Comparison of ENCODE assay signal across 1 cellular context in genomic region chr16:20760346-20760745, GRCh38.
TF ChIP-seq lines count a peak whose summit lies in the region.

No MANE protein-coding gene starts in this region.

TF ChIP-seq in K562, 482 proteins besides CTCF, POLR2A, EP300 and RAD21 (continued from another document and continues in another):
- no peak for TF ChIP-seq JUND (IDR thresholded peaks at IDR 0.05; ENCODE audit: borderline replicate concordance, low read depth, low read length)
- peak; percentile 37; the same call in 1 of the 3 replicates for TF ChIP-seq JUND (tag; IDR thresholded peaks at IDR 0.05; ENCODE audit: borderline replicate concordance, low read depth, low read length)
- no peak for TF ChIP-seq RBFOX2 (IDR thresholded peaks at IDR 0.05; ENCODE audit: low read depth, low read length)
- TF ChIP-seq, protein P1, sequence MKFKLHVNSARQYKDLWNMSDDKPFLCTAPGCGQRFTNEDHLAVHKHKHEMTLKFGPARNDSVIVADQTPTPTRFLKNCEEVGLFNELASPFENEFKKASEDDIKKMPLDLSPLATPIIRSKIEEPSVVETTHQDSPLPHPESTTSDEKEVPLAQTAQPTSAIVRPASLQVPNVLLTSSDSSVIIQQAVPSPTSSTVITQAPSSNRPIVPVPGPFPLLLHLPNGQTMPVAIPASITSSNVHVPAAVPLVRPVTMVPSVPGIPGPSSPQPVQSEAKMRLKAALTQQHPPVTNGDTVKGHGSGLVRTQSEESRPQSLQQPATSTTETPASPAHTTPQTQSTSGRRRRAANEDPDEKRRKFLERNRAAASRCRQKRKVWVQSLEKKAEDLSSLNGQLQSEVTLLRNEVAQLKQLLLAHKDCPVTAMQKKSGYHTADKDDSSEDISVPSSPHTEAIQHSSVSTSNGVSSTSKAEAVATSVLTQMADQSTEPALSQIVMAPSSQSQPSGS (CRISPR knock-in tag; IDR thresholded peaks at IDR 0.05) = no peak
- no peak for TF ChIP-seq ATF7 (IDR thresholded peaks at IDR 0.05)
- TF ChIP-seq CC2D1A (IDR thresholded peaks at IDR 0.05) = no peak
- TF ChIP-seq POLR2B (IDR thresholded peaks at IDR 0.05; ENCODE audit: low read depth, partially characterized antibody) = no peak
- TF ChIP-seq ZFP1 (CRISPR knock-in tag; IDR thresholded peaks at IDR 0.05) = no peak
- no peak for TF ChIP-seq POU5F1 (IDR thresholded peaks at IDR 0.05; ENCODE audit: borderline replicate concordance, low read depth, low read length, partially characterized antibody)
- no peak for TF ChIP-seq ZNF263 (CRISPR knock-in tag; IDR thresholded peaks at IDR 0.05; ENCODE audit: borderline replicate concordance)
- TF ChIP-seq, protein P2, sequence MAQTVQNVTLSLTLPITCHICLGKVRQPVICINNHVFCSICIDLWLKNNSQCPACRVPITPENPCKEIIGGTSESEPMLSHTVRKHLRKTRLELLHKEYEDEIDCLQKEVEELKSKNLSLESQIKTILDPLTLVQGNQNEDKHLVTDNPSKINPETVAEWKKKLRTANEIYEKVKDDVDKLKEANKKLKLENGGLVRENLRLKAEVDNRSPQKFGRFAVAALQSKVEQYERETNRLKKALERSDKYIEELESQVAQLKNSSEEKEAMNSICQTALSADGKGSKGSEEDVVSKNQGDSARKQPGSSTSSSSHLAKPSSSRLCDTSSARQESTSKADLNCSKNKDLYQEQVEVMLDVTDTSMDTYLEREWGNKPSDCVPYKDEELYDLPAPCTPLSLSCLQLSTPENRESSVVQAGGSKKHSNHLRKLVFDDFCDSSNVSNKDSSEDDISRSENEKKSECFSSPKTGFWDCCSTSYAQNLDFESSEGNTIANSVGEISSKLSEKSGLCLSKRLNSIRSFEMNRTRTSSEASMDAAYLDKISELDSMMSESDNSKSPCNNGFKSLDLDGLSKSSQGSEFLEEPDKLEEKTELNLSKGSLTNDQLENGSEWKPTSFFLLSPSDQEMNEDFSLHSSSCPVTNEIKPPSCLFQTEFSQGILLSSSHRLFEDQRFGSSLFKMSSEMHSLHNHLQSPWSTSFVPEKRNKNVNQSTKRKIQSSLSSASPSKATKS (CRISPR knock-in tag; IDR thresholded peaks at IDR 0.05) = no peak
- TF ChIP-seq ZBTB17 (CRISPR knock-in tag; IDR thresholded peaks at IDR 0.05) = peak; percentile 18; the same call in 1 of the 2 replicates
- TF ChIP-seq SRSF7 (optimal IDR thresholded peaks at IDR 0.05; ENCODE audit: low read depth, low read length) = no peak
- TF ChIP-seq ZNF384 (IDR thresholded peaks at IDR 0.05; ENCODE audit: low read depth, low read length) = no peak
- TF ChIP-seq, protein P3, sequence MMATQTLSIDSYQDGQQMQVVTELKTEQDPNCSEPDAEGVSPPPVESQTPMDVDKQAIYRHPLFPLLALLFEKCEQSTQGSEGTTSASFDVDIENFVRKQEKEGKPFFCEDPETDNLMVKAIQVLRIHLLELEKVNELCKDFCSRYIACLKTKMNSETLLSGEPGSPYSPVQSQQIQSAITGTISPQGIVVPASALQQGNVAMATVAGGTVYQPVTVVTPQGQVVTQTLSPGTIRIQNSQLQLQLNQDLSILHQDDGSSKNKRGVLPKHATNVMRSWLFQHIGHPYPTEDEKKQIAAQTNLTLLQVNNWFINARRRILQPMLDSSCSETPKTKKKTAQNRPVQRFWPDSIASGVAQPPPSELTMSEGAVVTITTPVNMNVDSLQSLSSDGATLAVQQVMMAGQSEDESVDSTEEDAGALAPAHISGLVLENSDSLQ (IDR thresholded peaks at IDR 0.05) = peak; percentile 40
- no peak for TF ChIP-seq HMG20B (CRISPR knock-in tag; IDR thresholded peaks at IDR 0.05)
- no peak for TF ChIP-seq SMARCA5 (IDR thresholded peaks at IDR 0.05)
- TF ChIP-seq NFYB (IDR thresholded peaks at IDR 0.05; ENCODE audit: extremely low read depth, insufficient read length) = no peak
- TF ChIP-seq RBM39 (optimal IDR thresholded peaks at IDR 0.05; ENCODE audit: low read depth, low read length) = no peak
- TF ChIP-seq ZNF197 (CRISPR knock-in tag; IDR thresholded peaks at IDR 0.05; ENCODE audit: low read depth) = peak; percentile 88; the same call in 1 of the 2 replicates
- TF ChIP-seq, protein P4, sequence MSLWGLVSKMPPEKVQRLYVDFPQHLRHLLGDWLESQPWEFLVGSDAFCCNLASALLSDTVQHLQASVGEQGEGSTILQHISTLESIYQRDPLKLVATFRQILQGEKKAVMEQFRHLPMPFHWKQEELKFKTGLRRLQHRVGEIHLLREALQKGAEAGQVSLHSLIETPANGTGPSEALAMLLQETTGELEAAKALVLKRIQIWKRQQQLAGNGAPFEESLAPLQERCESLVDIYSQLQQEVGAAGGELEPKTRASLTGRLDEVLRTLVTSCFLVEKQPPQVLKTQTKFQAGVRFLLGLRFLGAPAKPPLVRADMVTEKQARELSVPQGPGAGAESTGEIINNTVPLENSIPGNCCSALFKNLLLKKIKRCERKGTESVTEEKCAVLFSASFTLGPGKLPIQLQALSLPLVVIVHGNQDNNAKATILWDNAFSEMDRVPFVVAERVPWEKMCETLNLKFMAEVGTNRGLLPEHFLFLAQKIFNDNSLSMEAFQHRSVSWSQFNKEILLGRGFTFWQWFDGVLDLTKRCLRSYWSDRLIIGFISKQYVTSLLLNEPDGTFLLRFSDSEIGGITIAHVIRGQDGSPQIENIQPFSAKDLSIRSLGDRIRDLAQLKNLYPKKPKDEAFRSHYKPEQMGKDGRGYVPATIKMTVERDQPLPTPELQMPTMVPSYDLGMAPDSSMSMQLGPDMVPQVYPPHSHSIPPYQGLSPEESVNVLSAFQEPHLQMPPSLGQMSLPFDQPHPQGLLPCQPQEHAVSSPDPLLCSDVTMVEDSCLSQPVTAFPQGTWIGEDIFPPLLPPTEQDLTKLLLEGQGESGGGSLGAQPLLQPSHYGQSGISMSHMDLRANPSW (CRISPR knock-in tag; IDR thresholded peaks at IDR 0.05) = no peak
- no peak for TF ChIP-seq HIVEP1 (CRISPR knock-in tag; IDR thresholded peaks at IDR 0.05)
- no peak for TF ChIP-seq SUPT5H (IDR thresholded peaks at IDR 0.05)
- no peak for TF ChIP-seq USF1 (CRISPR knock-in tag; IDR thresholded peaks at IDR 0.05)
- no peak for TF ChIP-seq TAF7 (tag; IDR thresholded peaks at IDR 0.05)
- no peak for TF ChIP-seq HSF4 (CRISPR knock-in tag; IDR thresholded peaks at IDR 0.05; ENCODE audit: borderline replicate concordance)
- TF ChIP-seq SMAD4 (CRISPR knock-in tag; conservative IDR thresholded peaks at IDR 0.05) = peak; percentile 74
- TF ChIP-seq MEF2D (tag; conservative IDR thresholded peaks at IDR 0.05; ENCODE audit: low read depth) = 0 out of 2 replicates have a peak, but pooled peaks have one; percentile 38
- no peak for TF ChIP-seq AFF4 (CRISPR knock-in tag; IDR thresholded peaks at IDR 0.05)
- TF ChIP-seq NFE2L1 (tag; IDR thresholded peaks at IDR 0.05; ENCODE audit: borderline replicate concordance, low read depth) = no peak
- TF ChIP-seq HMGXB4 (CRISPR knock-in tag; IDR thresholded peaks at IDR 0.05) = no peak
- no peak for TF ChIP-seq ZNF274 (IDR thresholded peaks at IDR 0.05; ENCODE audit: borderline replicate concordance, low read depth, low read length)
- TF ChIP-seq EGR1 (conservative IDR thresholded peaks at IDR 0.05) = no peak
- no peak for TF ChIP-seq NELFE (IDR thresholded peaks at IDR 0.05; ENCODE audit: insufficient read depth, insufficient read length)
- no peak for TF ChIP-seq MEF2A (IDR thresholded peaks at IDR 0.05; ENCODE audit: control insufficient read depth, low read depth, low read length)
- TF ChIP-seq MBD2 (IDR thresholded peaks at IDR 0.05; ENCODE audit: borderline replicate concordance, low read depth) = no peak
- TF ChIP-seq TARDBP (IDR thresholded peaks at IDR 0.05) = no peak
- no peak for TF ChIP-seq MTA3 (IDR thresholded peaks at IDR 0.05; ENCODE audit: borderline replicate concordance)
- no peak for TF ChIP-seq HDAC6 (IDR thresholded peaks at IDR 0.05; ENCODE audit: low read depth, low read length)
- TF ChIP-seq SIRT6 (IDR thresholded peaks at IDR 0.05; ENCODE audit: low read depth, low read length) = no peak
- no peak for TF ChIP-seq ZNF408 (CRISPR knock-in tag; IDR thresholded peaks at IDR 0.05; ENCODE audit: low read depth)
- TF ChIP-seq PREB (CRISPR knock-in tag; IDR thresholded peaks at IDR 0.05) = no peak
- TF ChIP-seq CSDE1 (IDR thresholded peaks at IDR 0.05) = no peak
- TF ChIP-seq MTA1 (IDR thresholded peaks at IDR 0.05; ENCODE audit: borderline replicate concordance) = no peak
- no peak for TF ChIP-seq BACH1 (tag; IDR thresholded peaks at IDR 0.05)
- no peak for TF ChIP-seq ZKSCAN1 (IDR thresholded peaks at IDR 0.05; ENCODE audit: low read depth, low read length)
- TF ChIP-seq, protein P5, sequence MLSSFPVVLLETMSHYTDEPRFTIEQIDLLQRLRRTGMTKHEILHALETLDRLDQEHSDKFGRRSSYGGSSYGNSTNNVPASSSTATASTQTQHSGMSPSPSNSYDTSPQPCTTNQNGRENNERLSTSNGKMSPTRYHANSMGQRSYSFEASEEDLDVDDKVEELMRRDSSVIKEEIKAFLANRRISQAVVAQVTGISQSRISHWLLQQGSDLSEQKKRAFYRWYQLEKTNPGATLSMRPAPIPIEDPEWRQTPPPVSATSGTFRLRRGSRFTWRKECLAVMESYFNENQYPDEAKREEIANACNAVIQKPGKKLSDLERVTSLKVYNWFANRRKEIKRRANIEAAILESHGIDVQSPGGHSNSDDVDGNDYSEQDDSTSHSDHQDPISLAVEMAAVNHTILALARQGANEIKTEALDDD (IDR thresholded peaks at IDR 0.05) = peak; percentile 60
- TF ChIP-seq ZC3H11A (IDR thresholded peaks at IDR 0.05; ENCODE audit: low read depth, low read length) = no peak
- TF ChIP-seq PBX2 (CRISPR knock-in tag; IDR thresholded peaks at IDR 0.05; ENCODE audit: low read depth) = no peak
- TF ChIP-seq PBX2 (tag; conservative IDR thresholded peaks at IDR 0.05; ENCODE audit: low read depth) = peak; percentile 84
- TF ChIP-seq ZNF253 (CRISPR knock-in tag; conservative IDR thresholded peaks at IDR 0.05) = no peak
- no peak for TF ChIP-seq NFXL1 (CRISPR knock-in tag; IDR thresholded peaks at IDR 0.05)
